ENCODE assay signal across 13 cellular contexts in genomic region chr1:220684890-220685289, GRCh38.
"Had no signal": no experiment of that assay in that cellular context is flagged by ENCODE, and none has a peak within 500 bp of the region (broad histone marks: within the 10 kb centered on the region; RNA-seq: fewer than 3 reads in every experiment).

No MANE protein-coding gene starts in this region.

- DNase-seq: activated CD4-positive, CD25-positive, alpha-beta regulatory T cell treated with anti-CD3 and anti-CD28 coated beads, Interleukin-2, amount 50 U/mL, for 72 hours; activated naive CD8-positive, alpha-beta T cell treated with anti-CD3 and anti-CD28 coated beads, Interleukin-2, amount 10 ng/mL, durations not matched to agents 7 days and 5 days; mammary epithelial cell; psoas muscle; sigmoid colon; spleen; stimulated activated naive CD8-positive, alpha-beta T cell treated with anti-CD3 and anti-CD28 coated beads, Interleukin-15, amount 100 ng/mL, for 72 hours had no signal

- H3K4me3 ChIP-seq: psoas muscle, sigmoid colon, spleen had no signal

- H3K27me3 ChIP-seq: sigmoid colon had no signal

- H3K4me1 ChIP-seq: psoas muscle had no signal

- H3K27ac ChIP-seq: epithelial cell of prostate, psoas muscle, sigmoid colon, spleen had no signal

- H3K36me3 Mint-ChIP-seq: activated naive CD8-positive, alpha-beta T cell treated with anti-CD3 and anti-CD28 coated beads, Interleukin-2, amount 10 ng/mL, durations not matched to agents 7 days and 5 days; brain; type B pancreatic cell had no signal

- H3K27ac Mint-ChIP-seq: activated naive CD8-positive, alpha-beta T cell treated with anti-CD3 and anti-CD28 coated beads, Interleukin-2, amount 10 ng/mL, durations not matched to agents 7 days and 5 days; activated T-helper 1 cell treated with anti-CD3 and anti-CD28 coated beads, Interleukin-12 subunit alpha, Interleukin-12 subunit beta, Interleukin-2, Interleukin-4 antibody, amounts not matched to agents 30 ng/mL and 10 ng/mL and 1 ng/mL, durations not matched to agents 14 hours and 24 hours and 36 hours; brain; type B pancreatic cell had no signal

- H3K36me3 ChIP-seq: sigmoid colon, spleen had no signal

- H3K9me3 ChIP-seq: psoas muscle, sigmoid colon, spleen had no signal

- H3K4me3 Mint-ChIP-seq: activated naive CD8-positive, alpha-beta T cell treated with anti-CD3 and anti-CD28 coated beads, Interleukin-2, amount 10 ng/mL, durations not matched to agents 7 days and 5 days; activated T-helper 1 cell treated with anti-CD3 and anti-CD28 coated beads, Interleukin-12 subunit alpha, Interleukin-12 subunit beta, Interleukin-2, Interleukin-4 antibody, amounts not matched to agents 30 ng/mL and 10 ng/mL and 1 ng/mL, durations not matched to agents 14 hours and 24 hours and 36 hours; brain; neural crest cell; stimulated activated naive CD8-positive, alpha-beta T cell treated with anti-CD3 and anti-CD28 coated beads, Interleukin-15, amount 100 ng/mL, for 72 hours; type B pancreatic cell had no signal

- H3K9me3 Mint-ChIP-seq: activated naive CD8-positive, alpha-beta T cell treated with anti-CD3 and anti-CD28 coated beads, Interleukin-2, amount 10 ng/mL, durations not matched to agents 7 days and 5 days; activated T-helper 1 cell treated with anti-CD3 and anti-CD28 coated beads, Interleukin-12 subunit alpha, Interleukin-12 subunit beta, Interleukin-2, Interleukin-4 antibody, amounts not matched to agents 30 ng/mL and 10 ng/mL and 1 ng/mL, durations not matched to agents 14 hours and 24 hours and 36 hours; neural crest cell; stimulated activated naive CD8-positive, alpha-beta T cell treated with anti-CD3 and anti-CD28 coated beads, Interleukin-15, amount 100 ng/mL, for 72 hours; type B pancreatic cell had no signal

- ATAC-seq: left lobe of liver; psoas muscle; stimulated activated naive CD8-positive, alpha-beta T cell treated with anti-CD3 and anti-CD28 coated beads, Interleukin-15, amount 100 ng/mL, for 72 hours had no signal
